In the genomic region with DNA sequence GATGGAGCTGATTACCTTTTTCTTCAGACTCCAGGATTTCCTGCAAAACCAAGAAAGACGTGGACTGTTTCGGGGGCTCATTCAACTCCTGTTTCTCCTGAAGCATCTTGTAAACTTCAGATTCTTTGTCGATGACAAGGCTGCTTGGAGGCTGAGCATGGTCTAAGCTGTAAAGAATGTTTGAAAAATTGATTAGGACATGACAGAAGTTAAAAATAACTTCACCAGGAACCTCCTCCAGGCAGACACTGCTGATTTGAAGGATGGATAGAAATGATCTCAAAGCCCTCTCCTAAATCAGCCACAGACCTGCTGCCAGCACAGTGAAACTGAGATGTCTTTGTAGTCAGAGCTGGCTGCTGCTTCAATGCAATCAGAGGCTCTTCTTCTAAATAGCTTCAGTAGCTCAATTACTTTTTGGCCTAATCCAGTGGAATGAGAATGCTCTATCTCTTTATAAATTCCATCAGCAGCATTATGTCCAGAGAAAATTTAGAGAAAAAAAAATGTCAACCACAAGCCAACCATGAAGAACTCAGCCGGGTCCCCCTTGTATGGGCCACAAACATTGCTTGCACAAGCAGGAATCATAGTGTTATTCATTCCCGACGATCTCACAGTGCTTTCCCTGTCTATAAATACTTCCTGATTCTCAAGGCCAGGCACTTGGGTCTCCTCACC, we compare ENCODE assay signal across 7 cellular contexts. TPM values are rescaled to one million over a fixed set of nuclear protein-coding genes. Genes with fewer than 3 reads are reported as not detected.
DNase-seq lines count a peak whose midpoint lies in the region; ATAC-seq and TF ChIP-seq lines count a peak whose summit lies in the region.

No MANE protein-coding gene starts in this region.

- TF ChIP-seq CTCF in brain microvascular endothelial cell (IDR thresholded peaks at IDR 0.05; ENCODE audit: low read depth, low read length, missing control alignments) (no peak), right lobe of liver (IDR thresholded peaks at IDR 0.05) (no peak), upper lobe of right lung (IDR thresholded peaks at IDR 0.05) (no peak)

- 89% methylated on average over 6 of the region's 6 CpGs for WGBS in HUES64
- 56% methylated on average over 6 of the region's 6 CpGs for WGBS in right lobe of liver (ENCODE audit: insufficient coverage, low coverage, low lambda C conversion rate, missing lambda C conversion rate)

- peak overlapping the region; percentile 20; the same call in 1 of the 2 replicates for H3K27ac ChIP-seq in HUES64 (ENCODE audit: low read depth, low read length)
- H3K27ac ChIP-seq in brain microvascular endothelial cell = peak overlapping the region; percentile 52
- H3K27ac ChIP-seq in right lobe of liver = peak overlapping the region; percentile 24 to 45 (median 38)
- H3K27ac ChIP-seq in upper lobe of right lung = peak overlapping the region; percentile 28

- peaks cover 0 to 7% of the 10 kb centered on the region in 2 donors for H3K4me1 Mint-ChIP-seq in immature natural killer cell

- peaks cover 0 to 2% (median under 1%) of the 10 kb centered on the region in 3 donors for H3K27me3 Mint-ChIP-seq in immature natural killer cell (ENCODE audit: low read depth in 3 of 3)

- H3K9me3 ChIP-seq in HUES64 (ENCODE audit: insufficient read depth, low read depth, low read length) (no peaks in the 10 kb centered on the region), right lobe of liver (no peaks in the 10 kb centered on the region), upper lobe of right lung (no peaks in the 10 kb centered on the region)

- H3K9me3 Mint-ChIP-seq in immature natural killer cell = no peaks in the 10 kb centered on the region

- H3K36me3 ChIP-seq in HUES64 (ENCODE audit: insufficient read depth, low read length) (peaks cover 57% of the 10 kb centered on the region), brain microvascular endothelial cell (replicated peaks) (peaks cover 17% of the 10 kb centered on the region), right lobe of liver (peaks cover 0 to 36% (median 10%) of the 10 kb centered on the region in 4 donors), upper lobe of right lung (peaks cover 60% of the 10 kb centered on the region)

- peaks cover 25% of the 10 kb centered on the region for H3K4me1 ChIP-seq in HUES64 (ENCODE audit: insufficient read depth, low read length)
- H3K4me1 ChIP-seq in right lobe of liver = peaks cover 0 to 14% (median 0%) of the 10 kb centered on the region in 4 donors
- H3K4me1 ChIP-seq in upper lobe of right lung = peaks cover 35% of the 10 kb centered on the region

- ATAC-seq in right lobe of liver = peak in 1 of 4 donors; percentile 7
- ATAC-seq in upper lobe of right lung = no peak

- TF ChIP-seq POLR2A in right lobe of liver (IDR thresholded peaks at IDR 0.05) = no peak

- DNase-seq in brain microvascular endothelial cell (peak; percentile 75), right lobe of liver (no peak), upper lobe of right lung (no peak), LoVo (ENCODE audit: low spot score) (no peak), immature natural killer cell (no peak), DMS 273 (lab: John Stamatoyannopoulos, UW; ENCODE audit: unreplicated experiment) (no peak)

- H3K9ac ChIP-seq in HUES64 (ENCODE audit: low read depth, low read length) = no peak overlapping the region

- peaks cover 0 to 4% (median 3%) of the 10 kb centered on the region in 3 donors for H3K36me3 Mint-ChIP-seq in immature natural killer cell

- H3K4me3 ChIP-seq in HUES64 (ENCODE audit: low read length) = no peak overlapping the region
- no peak overlapping the region for H3K4me3 ChIP-seq in brain microvascular endothelial cell (ENCODE audit: low read depth, low read length)
- no peak overlapping the region for H3K4me3 ChIP-seq in right lobe of liver
- H3K4me3 ChIP-seq in upper lobe of right lung = no peak overlapping the region

- H3K27me3 ChIP-seq in HUES64 (ENCODE audit: insufficient read depth, low read length) (no peaks in the 10 kb centered on the region), brain microvascular endothelial cell (replicated peaks) (no peaks in the 10 kb centered on the region), right lobe of liver (no peaks in the 10 kb centered on the region), upper lobe of right lung (no peaks in the 10 kb centered on the region)

- in situ Hi-C loops in brain microvascular endothelial cell (cut with HindIII; ENCODE audit: low pct_ligation_motif_present, low sequenced_read_pairs) = no loop called here

- H3K4me3 Mint-ChIP-seq in immature natural killer cell = no peak overlapping the region

- intact Hi-C loops in right lobe of liver (cut with DNase I) = loop anchor here (5.0 to 10.0 kb wide), 2 partner anchors 115 to 117 kb away; no protein-coding TSS in a partner anchor
- intact Hi-C loops in upper lobe of right lung (cut with DNase I) = loop anchor here (5.0 to 10.0 kb wide), 2 partner anchors 115 to 357 kb away; no protein-coding TSS in a partner anchor

- peak overlapping the region in 1 of 6 donors; percentile 29 for H3K27ac Mint-ChIP-seq in immature natural killer cell

RNA-seq across cellular contexts. Expression of gene PDLIM1, which starts 43.5 kb away (rescaled TPM):
- polyA plus RNA-seq in HUES64 (2013, experiment 1 of 2) = 127 TPM
- 142 TPM for polyA plus RNA-seq in HUES64 (2013, experiment 2 of 2)
- total RNA-seq in right lobe of liver (100 to 1,000 TPM in 1 of 6 experiments, 10 to 100 TPM in 5; 63.9 to 105 (median 82.1) TPM), upper lobe of right lung (190 TPM)
- 10 to 100 TPM; 38.9 to 72.9 (median 41.2) TPM for polyA plus RNA-seq in immature natural killer cell

RNA-seq across cellular contexts. Expression of gene ACSM6, which starts 53.3 kb away (rescaled TPM):
- not detected for polyA plus RNA-seq in HUES64 (2013, experiment 1 of 2)
- polyA plus RNA-seq in HUES64 (2013, experiment 2 of 2) = not detected
- total RNA-seq in right lobe of liver = under 1 TPM in 1 of 6 experiments, not detected in 5; 0.12 TPM
- total RNA-seq in upper lobe of right lung = not detected
- under 1 TPM in 1 of 3 donors, not detected in 2; 0.10 TPM for polyA plus RNA-seq in immature natural killer cell
